ENCODE assay signal across 1 cellular context in the genomic region with DNA sequence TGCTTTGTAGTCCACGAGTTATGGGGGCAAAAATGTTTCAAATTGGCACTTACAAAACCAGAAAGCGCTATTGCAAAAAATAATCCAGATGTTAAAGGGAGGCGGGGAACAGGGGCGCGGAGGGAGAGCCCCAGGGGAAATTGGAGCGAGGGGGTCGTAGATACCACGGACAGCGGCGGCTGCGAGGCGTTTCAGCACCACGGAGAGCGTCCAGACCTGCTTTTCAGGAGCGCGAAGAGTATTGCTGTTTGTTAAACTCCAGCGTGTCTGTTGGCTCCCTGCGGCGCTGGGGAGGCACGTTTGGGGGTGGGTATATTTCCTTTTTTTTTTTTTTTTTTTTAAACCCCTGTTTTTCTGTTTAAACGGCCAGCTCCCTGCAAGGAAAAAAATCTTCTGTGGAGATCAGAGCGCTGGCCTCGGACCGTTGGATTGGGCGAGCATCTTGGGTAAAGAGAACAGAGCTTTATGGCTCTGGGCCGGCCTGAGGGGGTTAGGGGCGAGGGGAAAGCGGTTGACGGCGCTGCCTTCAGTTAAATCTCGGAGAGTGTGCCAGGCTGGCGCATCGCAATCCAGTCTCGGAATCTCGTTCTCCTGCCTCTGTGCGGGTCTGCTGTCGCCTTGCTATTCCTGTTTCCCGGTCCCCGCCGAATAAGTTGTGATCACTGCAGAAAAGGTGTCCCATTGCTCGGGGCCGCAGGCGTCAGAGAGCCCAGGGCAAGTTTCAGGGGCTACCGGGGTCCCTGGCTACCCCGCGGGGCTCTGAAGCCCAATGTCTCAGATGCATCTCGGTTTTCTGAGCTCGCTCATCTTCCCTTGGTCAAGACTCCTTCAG.
TF ChIP-seq lines count a peak whose summit lies in the region.

A gene (minus strand): TSS at position 288 of the 832 bp plus-strand sequence. CDS start 302 bp downstream, outside the sequence.

TF ChIP-seq in HepG2, 621 proteins besides CTCF, POLR2A, EP300 and RAD21 (continued from another document and continues in another):
- TF ChIP-seq, protein P1, sequence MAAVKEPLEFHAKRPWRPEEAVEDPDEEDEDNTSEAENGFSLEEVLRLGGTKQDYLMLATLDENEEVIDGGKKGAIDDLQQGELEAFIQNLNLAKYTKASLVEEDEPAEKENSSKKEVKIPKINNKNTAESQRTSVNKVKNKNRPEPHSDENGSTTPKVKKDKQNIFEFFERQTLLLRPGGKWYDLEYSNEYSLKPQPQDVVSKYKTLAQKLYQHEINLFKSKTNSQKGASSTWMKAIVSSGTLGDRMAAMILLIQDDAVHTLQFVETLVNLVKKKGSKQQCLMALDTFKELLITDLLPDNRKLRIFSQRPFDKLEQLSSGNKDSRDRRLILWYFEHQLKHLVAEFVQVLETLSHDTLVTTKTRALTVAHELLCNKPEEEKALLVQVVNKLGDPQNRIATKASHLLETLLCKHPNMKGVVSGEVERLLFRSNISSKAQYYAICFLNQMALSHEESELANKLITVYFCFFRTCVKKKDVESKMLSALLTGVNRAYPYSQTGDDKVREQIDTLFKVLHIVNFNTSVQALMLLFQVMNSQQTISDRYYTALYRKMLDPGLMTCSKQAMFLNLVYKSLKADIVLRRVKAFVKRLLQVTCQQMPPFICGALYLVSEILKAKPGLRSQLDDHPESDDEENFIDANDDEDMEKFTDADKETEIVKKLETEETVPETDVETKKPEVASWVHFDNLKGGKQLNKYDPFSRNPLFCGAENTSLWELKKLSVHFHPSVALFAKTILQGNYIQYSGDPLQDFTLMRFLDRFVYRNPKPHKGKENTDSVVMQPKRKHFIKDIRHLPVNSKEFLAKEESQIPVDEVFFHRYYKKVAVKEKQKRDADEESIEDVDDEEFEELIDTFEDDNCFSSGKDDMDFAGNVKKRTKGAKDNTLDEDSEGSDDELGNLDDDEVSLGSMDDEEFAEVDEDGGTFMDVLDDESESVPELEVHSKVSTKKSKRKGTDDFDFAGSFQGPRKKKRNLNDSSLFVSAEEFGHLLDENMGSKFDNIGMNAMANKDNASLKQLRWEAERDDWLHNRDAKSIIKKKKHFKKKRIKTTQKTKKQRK (IDR thresholded peaks at IDR 0.05; ENCODE audit: low read length), result no peak
- TF ChIP-seq HDAC6 (IDR thresholded peaks at IDR 0.05; ENCODE audit: low read depth, low read length) (no peak), AGO2 (optimal IDR thresholded peaks at IDR 0.05; ENCODE audit: low read depth, low read length) (no peak), ZNF703 (CRISPR knock-in tag; IDR thresholded peaks at IDR 0.05; ENCODE audit: borderline replicate concordance) (peak; percentile 88; the same call in 1 of the 2 replicates), ZNF3 (CRISPR knock-in tag; IDR thresholded peaks at IDR 0.05) (peak; percentile 95), ISL2 (CRISPR knock-in tag; IDR thresholded peaks at IDR 0.05) (peak; percentile 97), ZNF562 (CRISPR knock-in tag; IDR thresholded peaks at IDR 0.05; ENCODE audit: borderline replicate concordance) (peak; percentile 67; the same call in 1 of the 2 replicates), ZMYM3 (CRISPR knock-in tag; IDR thresholded peaks at IDR 0.05) (peak; percentile 53; the same call in 1 of the 2 replicates), ZC3H13 (CRISPR knock-in tag; IDR thresholded peaks at IDR 0.05) (peak; percentile 97), ZMYM2 (CRISPR knock-in tag; IDR thresholded peaks at IDR 0.05) (peak; percentile 69; the same call in 1 of the 2 replicates), SSRP1 (CRISPR knock-in tag; IDR thresholded peaks at IDR 0.05) (no peak), NFE2 (CRISPR knock-in tag; IDR thresholded peaks at IDR 0.05) (peak; percentile 86; the same call in 1 of the 2 replicates), ARID2 (CRISPR knock-in tag; IDR thresholded peaks at IDR 0.05; ENCODE audit: borderline replicate concordance) (0 out of 2 replicates have a peak, but pooled peaks have one; percentile 47), RNF2 (conservative IDR thresholded peaks at IDR 0.05; ENCODE audit: low read depth) (no peak), SMAD9 (CRISPR knock-in tag; IDR thresholded peaks at IDR 0.05) (peak; percentile 99), PCBP1 (IDR thresholded peaks at IDR 0.05; ENCODE audit: borderline replicate concordance, low read depth, low read length) (no peak), ZNF879 (CRISPR knock-in tag; IDR thresholded peaks at IDR 0.05) (peak; percentile 100), ZNF678 (CRISPR knock-in tag; IDR thresholded peaks at IDR 0.05) (peak; percentile 100), TBX3 (IDR thresholded peaks at IDR 0.05; ENCODE audit: borderline replicate concordance) (no peak), ZNF850 (CRISPR knock-in tag; conservative IDR thresholded peaks at IDR 0.05) (peak; percentile 95)
- TF ChIP-seq, protein P2, sequence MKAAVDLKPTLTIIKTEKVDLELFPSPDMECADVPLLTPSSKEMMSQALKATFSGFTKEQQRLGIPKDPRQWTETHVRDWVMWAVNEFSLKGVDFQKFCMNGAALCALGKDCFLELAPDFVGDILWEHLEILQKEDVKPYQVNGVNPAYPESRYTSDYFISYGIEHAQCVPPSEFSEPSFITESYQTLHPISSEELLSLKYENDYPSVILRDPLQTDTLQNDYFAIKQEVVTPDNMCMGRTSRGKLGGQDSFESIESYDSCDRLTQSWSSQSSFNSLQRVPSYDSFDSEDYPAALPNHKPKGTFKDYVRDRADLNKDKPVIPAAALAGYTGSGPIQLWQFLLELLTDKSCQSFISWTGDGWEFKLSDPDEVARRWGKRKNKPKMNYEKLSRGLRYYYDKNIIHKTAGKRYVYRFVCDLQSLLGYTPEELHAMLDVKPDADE (CRISPR knock-in tag; IDR thresholded peaks at IDR 0.05), result peak; percentile 100
- TF ChIP-seq, protein P3, sequence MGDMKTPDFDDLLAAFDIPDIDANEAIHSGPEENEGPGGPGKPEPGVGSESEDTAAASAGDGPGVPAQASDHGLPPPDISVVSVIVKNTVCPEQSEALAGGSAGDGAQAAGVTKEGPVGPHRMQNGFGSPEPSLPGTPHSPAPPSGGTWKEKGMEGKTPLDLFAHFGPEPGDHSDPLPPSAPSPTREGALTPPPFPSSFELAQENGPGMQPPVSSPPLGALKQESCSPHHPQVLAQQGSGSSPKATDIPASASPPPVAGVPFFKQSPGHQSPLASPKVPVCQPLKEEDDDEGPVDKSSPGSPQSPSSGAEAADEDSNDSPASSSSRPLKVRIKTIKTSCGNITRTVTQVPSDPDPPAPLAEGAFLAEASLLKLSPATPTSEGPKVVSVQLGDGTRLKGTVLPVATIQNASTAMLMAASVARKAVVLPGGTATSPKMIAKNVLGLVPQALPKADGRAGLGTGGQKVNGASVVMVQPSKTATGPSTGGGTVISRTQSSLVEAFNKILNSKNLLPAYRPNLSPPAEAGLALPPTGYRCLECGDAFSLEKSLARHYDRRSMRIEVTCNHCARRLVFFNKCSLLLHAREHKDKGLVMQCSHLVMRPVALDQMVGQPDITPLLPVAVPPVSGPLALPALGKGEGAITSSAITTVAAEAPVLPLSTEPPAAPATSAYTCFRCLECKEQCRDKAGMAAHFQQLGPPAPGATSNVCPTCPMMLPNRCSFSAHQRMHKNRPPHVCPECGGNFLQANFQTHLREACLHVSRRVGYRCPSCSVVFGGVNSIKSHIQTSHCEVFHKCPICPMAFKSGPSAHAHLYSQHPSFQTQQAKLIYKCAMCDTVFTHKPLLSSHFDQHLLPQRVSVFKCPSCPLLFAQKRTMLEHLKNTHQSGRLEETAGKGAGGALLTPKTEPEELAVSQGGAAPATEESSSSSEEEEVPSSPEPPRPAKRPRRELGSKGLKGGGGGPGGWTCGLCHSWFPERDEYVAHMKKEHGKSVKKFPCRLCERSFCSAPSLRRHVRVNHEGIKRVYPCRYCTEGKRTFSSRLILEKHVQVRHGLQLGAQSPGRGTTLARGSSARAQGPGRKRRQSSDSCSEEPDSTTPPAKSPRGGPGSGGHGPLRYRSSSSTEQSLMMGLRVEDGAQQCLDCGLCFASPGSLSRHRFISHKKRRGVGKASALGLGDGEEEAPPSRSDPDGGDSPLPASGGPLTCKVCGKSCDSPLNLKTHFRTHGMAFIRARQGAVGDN (CRISPR knock-in tag; IDR thresholded peaks at IDR 0.05), result peak; percentile 74
- TF ChIP-seq, protein P4, sequence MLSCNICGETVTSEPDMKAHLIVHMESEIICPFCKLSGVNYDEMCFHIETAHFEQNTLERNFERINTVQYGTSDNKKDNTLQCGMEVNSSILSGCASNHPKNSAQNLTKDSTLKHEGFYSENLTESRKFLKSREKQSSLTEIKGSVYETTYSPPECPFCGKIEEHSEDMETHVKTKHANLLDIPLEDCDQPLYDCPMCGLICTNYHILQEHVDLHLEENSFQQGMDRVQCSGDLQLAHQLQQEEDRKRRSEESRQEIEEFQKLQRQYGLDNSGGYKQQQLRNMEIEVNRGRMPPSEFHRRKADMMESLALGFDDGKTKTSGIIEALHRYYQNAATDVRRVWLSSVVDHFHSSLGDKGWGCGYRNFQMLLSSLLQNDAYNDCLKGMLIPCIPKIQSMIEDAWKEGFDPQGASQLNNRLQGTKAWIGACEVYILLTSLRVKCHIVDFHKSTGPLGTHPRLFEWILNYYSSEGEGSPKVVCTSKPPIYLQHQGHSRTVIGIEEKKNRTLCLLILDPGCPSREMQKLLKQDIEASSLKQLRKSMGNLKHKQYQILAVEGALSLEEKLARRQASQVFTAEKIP (CRISPR knock-in tag; IDR thresholded peaks at IDR 0.05; ENCODE audit: borderline replicate concordance), result peak; percentile 95; the same call in 1 of the 2 replicates
- TF ChIP-seq, protein P5, sequence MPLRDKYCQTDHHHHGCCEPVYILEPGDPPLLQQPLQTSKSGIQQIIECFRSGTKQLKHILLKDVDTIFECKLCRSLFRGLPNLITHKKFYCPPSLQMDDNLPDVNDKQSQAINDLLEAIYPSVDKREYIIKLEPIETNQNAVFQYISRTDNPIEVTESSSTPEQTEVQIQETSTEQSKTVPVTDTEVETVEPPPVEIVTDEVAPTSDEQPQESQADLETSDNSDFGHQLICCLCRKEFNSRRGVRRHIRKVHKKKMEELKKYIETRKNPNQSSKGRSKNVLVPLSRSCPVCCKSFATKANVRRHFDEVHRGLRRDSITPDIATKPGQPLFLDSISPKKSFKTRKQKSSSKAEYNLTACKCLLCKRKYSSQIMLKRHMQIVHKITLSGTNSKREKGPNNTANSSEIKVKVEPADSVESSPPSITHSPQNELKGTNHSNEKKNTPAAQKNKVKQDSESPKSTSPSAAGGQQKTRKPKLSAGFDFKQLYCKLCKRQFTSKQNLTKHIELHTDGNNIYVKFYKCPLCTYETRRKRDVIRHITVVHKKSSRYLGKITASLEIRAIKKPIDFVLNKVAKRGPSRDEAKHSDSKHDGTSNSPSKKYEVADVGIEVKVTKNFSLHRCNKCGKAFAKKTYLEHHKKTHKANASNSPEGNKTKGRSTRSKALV (CRISPR knock-in tag; IDR thresholded peaks at IDR 0.05), result peak; percentile 99
- TF ChIP-seq, protein P6, sequence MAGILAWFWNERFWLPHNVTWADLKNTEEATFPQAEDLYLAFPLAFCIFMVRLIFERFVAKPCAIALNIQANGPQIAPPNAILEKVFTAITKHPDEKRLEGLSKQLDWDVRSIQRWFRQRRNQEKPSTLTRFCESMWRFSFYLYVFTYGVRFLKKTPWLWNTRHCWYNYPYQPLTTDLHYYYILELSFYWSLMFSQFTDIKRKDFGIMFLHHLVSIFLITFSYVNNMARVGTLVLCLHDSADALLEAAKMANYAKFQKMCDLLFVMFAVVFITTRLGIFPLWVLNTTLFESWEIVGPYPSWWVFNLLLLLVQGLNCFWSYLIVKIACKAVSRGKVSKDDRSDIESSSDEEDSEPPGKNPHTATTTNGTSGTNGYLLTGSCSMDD (CRISPR knock-in tag; IDR thresholded peaks at IDR 0.05), result peak; percentile 98
- TF ChIP-seq, protein P7, sequence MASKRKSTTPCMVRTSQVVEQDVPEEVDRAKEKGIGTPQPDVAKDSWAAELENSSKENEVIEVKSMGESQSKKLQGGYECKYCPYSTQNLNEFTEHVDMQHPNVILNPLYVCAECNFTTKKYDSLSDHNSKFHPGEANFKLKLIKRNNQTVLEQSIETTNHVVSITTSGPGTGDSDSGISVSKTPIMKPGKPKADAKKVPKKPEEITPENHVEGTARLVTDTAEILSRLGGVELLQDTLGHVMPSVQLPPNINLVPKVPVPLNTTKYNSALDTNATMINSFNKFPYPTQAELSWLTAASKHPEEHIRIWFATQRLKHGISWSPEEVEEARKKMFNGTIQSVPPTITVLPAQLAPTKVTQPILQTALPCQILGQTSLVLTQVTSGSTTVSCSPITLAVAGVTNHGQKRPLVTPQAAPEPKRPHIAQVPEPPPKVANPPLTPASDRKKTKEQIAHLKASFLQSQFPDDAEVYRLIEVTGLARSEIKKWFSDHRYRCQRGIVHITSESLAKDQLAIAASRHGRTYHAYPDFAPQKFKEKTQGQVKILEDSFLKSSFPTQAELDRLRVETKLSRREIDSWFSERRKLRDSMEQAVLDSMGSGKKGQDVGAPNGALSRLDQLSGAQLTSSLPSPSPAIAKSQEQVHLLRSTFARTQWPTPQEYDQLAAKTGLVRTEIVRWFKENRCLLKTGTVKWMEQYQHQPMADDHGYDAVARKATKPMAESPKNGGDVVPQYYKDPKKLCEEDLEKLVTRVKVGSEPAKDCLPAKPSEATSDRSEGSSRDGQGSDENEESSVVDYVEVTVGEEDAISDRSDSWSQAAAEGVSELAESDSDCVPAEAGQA (IDR thresholded peaks at IDR 0.05; ENCODE audit: low read depth), result no peak
- TF ChIP-seq, protein P7 (CRISPR knock-in tag; IDR thresholded peaks at IDR 0.05; ENCODE audit: borderline replicate concordance), result peak; percentile 100
- TF ChIP-seq, protein P8, sequence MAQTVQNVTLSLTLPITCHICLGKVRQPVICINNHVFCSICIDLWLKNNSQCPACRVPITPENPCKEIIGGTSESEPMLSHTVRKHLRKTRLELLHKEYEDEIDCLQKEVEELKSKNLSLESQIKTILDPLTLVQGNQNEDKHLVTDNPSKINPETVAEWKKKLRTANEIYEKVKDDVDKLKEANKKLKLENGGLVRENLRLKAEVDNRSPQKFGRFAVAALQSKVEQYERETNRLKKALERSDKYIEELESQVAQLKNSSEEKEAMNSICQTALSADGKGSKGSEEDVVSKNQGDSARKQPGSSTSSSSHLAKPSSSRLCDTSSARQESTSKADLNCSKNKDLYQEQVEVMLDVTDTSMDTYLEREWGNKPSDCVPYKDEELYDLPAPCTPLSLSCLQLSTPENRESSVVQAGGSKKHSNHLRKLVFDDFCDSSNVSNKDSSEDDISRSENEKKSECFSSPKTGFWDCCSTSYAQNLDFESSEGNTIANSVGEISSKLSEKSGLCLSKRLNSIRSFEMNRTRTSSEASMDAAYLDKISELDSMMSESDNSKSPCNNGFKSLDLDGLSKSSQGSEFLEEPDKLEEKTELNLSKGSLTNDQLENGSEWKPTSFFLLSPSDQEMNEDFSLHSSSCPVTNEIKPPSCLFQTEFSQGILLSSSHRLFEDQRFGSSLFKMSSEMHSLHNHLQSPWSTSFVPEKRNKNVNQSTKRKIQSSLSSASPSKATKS (CRISPR knock-in tag; IDR thresholded peaks at IDR 0.05), result peak; percentile 99
